In genomic region chr10:103451871-103452713, GRCh38 we compare ENCODE assay signal across 9 cellular contexts. TPM values are rescaled to one million over a fixed set of nuclear protein-coding genes. Genes with fewer than 3 reads are reported as not detected.
DNase-seq lines count a peak whose midpoint lies in the region; ATAC-seq and TF ChIP-seq lines count a peak whose summit lies in the region.
"Had no signal": no experiment of that assay in that cellular context is flagged by ENCODE, and none has a peak within 500 bp of the region (broad histone marks: within the 10 kb centered on the region; RNA-seq: fewer than 3 reads in every experiment).

A gene with protein sequence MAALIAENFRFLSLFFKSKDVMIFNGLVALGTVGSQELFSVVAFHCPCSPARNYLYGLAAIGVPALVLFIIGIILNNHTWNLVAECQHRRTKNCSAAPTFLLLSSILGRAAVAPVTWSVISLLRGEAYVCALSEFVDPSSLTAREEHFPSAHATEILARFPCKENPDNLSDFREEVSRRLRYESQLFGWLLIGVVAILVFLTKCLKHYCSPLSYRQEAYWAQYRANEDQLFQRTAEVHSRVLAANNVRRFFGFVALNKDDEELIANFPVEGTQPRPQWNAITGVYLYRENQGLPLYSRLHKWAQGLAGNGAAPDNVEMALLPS (minus strand): TSS chr10:103452370. CDS start chr10:103449941, 2,429 bp downstream.

- peak; percentile 90 for DNase-seq in AG20443 (ENCODE audit: low spot score)
- peak; percentile 42 for DNase-seq in SKM-1 treated with dmso at 0.1 percent for 144 hours (lab: John Stamatoyannopoulos, UW; ENCODE audit: unreplicated experiment)
- DNase-seq in adipocyte (ENCODE audit: low read depth): peak; percentile 84
- DNase-seq in heart left ventricle: peak; percentile 76 to 88 (median 79)
- DNase-seq in uterus: peak; percentile 76

- H3K36me3 ChIP-seq in adipocyte (ENCODE audit: control insufficient read depth, insufficient read depth, low read length, severe bottlenecking) (peaks cover 22% of the 10 kb centered on the region), heart left ventricle (peaks cover 0 to 34% (median 31%) of the 10 kb centered on the region in 9 donors), rectal smooth muscle tissue (ENCODE audit: control insufficient read depth, insufficient read depth, low read length) (peaks cover 7% of the 10 kb centered on the region), uterus (no peaks in the 10 kb centered on the region)

- intact Hi-C loops in heart left ventricle (cut with DNase I) (no loop called here), uterus (cut with DNase I; ENCODE audit: low total_unique reads) (no loop called here)

- H3K9me3 ChIP-seq in adipocyte (ENCODE audit: control insufficient read depth, low read length) (no peaks in the 10 kb centered on the region), heart left ventricle (no peaks in the 10 kb centered on the region), uterus (no peaks in the 10 kb centered on the region)

- peak in 1 of 2 donors; percentile 36 for TF ChIP-seq POLR2A in heart left ventricle (IDR thresholded peaks at IDR 0.05)
- TF ChIP-seq POLR2A in uterus (IDR thresholded peaks at IDR 0.05): peak in 1 of 2 donors; percentile 52

- peak within 1 kb of the TSS; percentile 98 for H3K9ac ChIP-seq in adipocyte (ENCODE audit: low read length)
- H3K9ac ChIP-seq in rectal smooth muscle tissue (ENCODE audit: low read length): peak within 1 kb of the TSS; percentile 43

- H3K27me3 ChIP-seq in adipocyte (replicated peaks; ENCODE audit: control insufficient read depth, insufficient read depth, low read length) (no peaks in the 10 kb centered on the region), heart left ventricle (no peaks in the 10 kb centered on the region), rectal smooth muscle tissue (ENCODE audit: control insufficient read depth, insufficient read depth, low read length) (no peaks in the 10 kb centered on the region), uterus (no peaks in the 10 kb centered on the region)

- ATAC-seq in GM19043 (IDR thresholded peaks at IDR 0.05; ENCODE audit: low read depth, unreplicated experiment) (peak; percentile 67), HG03439 (IDR thresholded peaks at IDR 0.05; ENCODE audit: unreplicated experiment) (peak; percentile 65), heart left ventricle (peak in 3 of 4 donors; percentile 67 to 76 (median 67))

- H3K4me3 ChIP-seq in adipocyte (ENCODE audit: low read length): peak within 1 kb of the TSS; percentile 93
- H3K4me3 ChIP-seq in heart left ventricle: peak within 1 kb of the TSS; percentile 58 to 97 (median 76)
- peak within 1 kb of the TSS; percentile 82 for H3K4me3 ChIP-seq in rectal smooth muscle tissue (ENCODE audit: low read length)
- peak within 1 kb of the TSS; percentile 54 to 82 for H3K4me3 ChIP-seq in uterus

- H3K27ac ChIP-seq in heart left ventricle (peak within 1 kb of the TSS; percentile 83 to 98 (median 93)), rectal smooth muscle tissue (ENCODE audit: low read depth, low read length) (peak within 1 kb of the TSS; percentile 71), uterus (peak within 1 kb of the TSS; percentile 91 to 94)

- H3K4me1 ChIP-seq in adipocyte (ENCODE audit: control insufficient read depth, insufficient read depth, low read length) (peaks cover 42% of the 10 kb centered on the region), heart left ventricle (peaks cover 6 to 52% (median 36%) of the 10 kb centered on the region in 12 donors), rectal smooth muscle tissue (ENCODE audit: control insufficient read depth, insufficient read depth, low read length) (no peaks in the 10 kb centered on the region), uterus (peaks cover 7 to 33% of the 10 kb centered on the region in 2 donors)

- TF ChIP-seq CTCF in heart left ventricle (IDR thresholded peaks at IDR 0.05) (no peak), uterus (IDR thresholded peaks at IDR 0.05) (no peak)

- WGBS in heart left ventricle, 4 donors: 3 to 12% (median 6%) methylated on average over 32 to 43 of the region's 43 CpGs

RNA-seq across cellular contexts. Expression of the gene that starts here (rescaled TPM):
- total RNA-seq in heart left ventricle: 10 to 100 TPM in 7 of 9 donors, 1 to 10 TPM in 2; 8.2 to 36.8 (median 11.2) TPM
- 10 to 100 TPM in 1 of 2 donors, 1 to 10 TPM in 1; 9.2 to 20.1 TPM for polyA plus RNA-seq in heart left ventricle
- 10 to 100 TPM; 29.7 to 98.7 (median 46.8) TPM for total RNA-seq in uterus
- total RNA-seq: HT1080 had no signal

Comparison
In these comparisons a context has a peak if more than half of its experiments do, and no peak if none do; other contexts are left out.
1. Peak in every context shown above with its lines: DNase-seq, ATAC-seq, H3K4me3 ChIP-seq and H3K27ac ChIP-seq.